ENCODE assay signal across 8 cellular contexts in the genomic region with DNA sequence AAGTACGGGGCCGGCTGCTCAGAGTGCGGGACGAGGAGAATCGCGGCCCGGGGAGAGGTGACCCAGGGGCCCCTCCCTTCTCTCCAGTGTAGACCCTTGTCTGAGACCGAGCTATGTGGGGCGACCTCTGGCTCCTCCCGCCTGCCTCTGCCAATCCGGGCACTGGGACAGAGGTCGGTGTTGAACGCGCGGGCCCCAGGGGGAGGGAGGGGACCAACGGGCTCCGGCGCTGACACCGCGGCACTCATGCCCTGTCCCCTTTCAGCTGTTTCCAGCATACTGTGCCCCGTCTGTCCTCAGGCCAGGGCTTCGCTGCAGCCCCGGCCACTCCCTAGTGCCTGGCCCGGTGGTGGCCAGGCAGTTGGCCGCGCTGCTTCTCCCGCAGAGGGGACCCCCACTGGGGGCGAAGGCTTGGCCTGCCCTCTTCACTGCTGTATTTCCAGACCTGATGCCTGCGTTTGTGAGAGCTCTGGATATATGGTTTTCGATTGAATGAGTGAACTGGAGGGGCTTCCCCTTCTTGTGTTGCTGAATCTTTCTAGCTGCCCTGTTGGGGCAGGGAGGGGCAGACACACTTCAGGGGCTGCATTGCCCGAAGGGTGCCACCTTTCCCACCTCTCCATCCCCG. TPM values are rescaled to one million over a fixed set of nuclear protein-coding genes. Genes with fewer than 3 reads are reported as not detected.
DNase-seq lines count a peak whose midpoint lies in the region; ATAC-seq and TF ChIP-seq lines count a peak whose summit lies in the region.

No MANE protein-coding gene starts in this region.

- H3K4me3 ChIP-seq in ovary (peak overlapping the region; percentile 76), uterus (peak overlapping the region; percentile 65 to 90)

- H3K27me3 ChIP-seq in ovary: no peaks in the 10 kb centered on the region
- no peaks in the 10 kb centered on the region for H3K27me3 ChIP-seq in uterus

- peak overlapping the region; percentile 24 to 27 for H3K27ac ChIP-seq in ovary
- H3K27ac ChIP-seq in uterus: peak overlapping the region; percentile 80 to 82

- TF ChIP-seq CTCF in glutamatergic neuron (IDR thresholded peaks at IDR 0.05; ENCODE audit: partially characterized antibody, unreplicated experiment): no peak
- no peak for TF ChIP-seq CTCF in ovary (IDR thresholded peaks at IDR 0.05)
- TF ChIP-seq CTCF in uterus (IDR thresholded peaks at IDR 0.05): no peak

- peak; percentile 79 for DNase-seq in NCI-H82 (lab: John Stamatoyannopoulos, UW)
- DNase-seq in NCI-H82 treated with DMSO at 0.1 percent for 48 hours (lab: John Stamatoyannopoulos, UW; ENCODE audit: unreplicated experiment): no peak
- DNase-seq in OCI-M1 (lab: John Stamatoyannopoulos, UW): peak; percentile 46
- DNase-seq in activated naive CD4-positive, alpha-beta T cell treated with anti-CD3 and anti-CD28 coated beads for 36 hours: peak; percentile 52
- DNase-seq in glutamatergic neuron: peak; percentile 83
- peak in 2 of 5 donors; percentile 40 to 57 for DNase-seq in ovary
- DNase-seq in uterus: peak; percentile 27 to 34

- CTCF ChIA-PET in activated naive CD4-positive, alpha-beta T cell treated with anti-CD3 and anti-CD28 coated beads for 36 hours (lab: Charles Lee): no interaction called here

- H3K4me1 ChIP-seq in ovary (ENCODE audit: insufficient read depth): peaks cover 10% of the 10 kb centered on the region
- H3K4me1 ChIP-seq in uterus: peaks cover 0 to 7% of the 10 kb centered on the region in 2 donors

- peaks cover 3% of the 10 kb centered on the region for H3K9me3 Mint-ChIP-seq in activated naive CD4-positive, alpha-beta T cell treated with anti-CD3 and anti-CD28 coated beads for 36 hours
- H3K9me3 Mint-ChIP-seq in glutamatergic neuron (ENCODE audit: unreplicated experiment): peaks cover 11% of the 10 kb centered on the region

- H3K9me3 ChIP-seq in ovary (no peaks in the 10 kb centered on the region), uterus (no peaks in the 10 kb centered on the region)

- intact Hi-C loops in activated naive CD4-positive, alpha-beta T cell treated with anti-CD3 and anti-CD28 coated beads for 36 hours (cut with micrococcal nuclease): loop anchor here (2.0 to 10.0 kb wide), 8 partner anchors 311 to 1355 kb away; partner anchors contain the start of genes CCDC93, EPB41L5, RALB and TMEM177
- intact Hi-C loops in ovary (cut with DNase I): loop anchor here in 1 of 4 donors (10.0 kb wide), 1 partner anchor 647 kb away; the partner anchor contains the start of gene EPB41L5
- intact Hi-C loops in uterus (cut with DNase I; ENCODE audit: low total_unique reads): no loop called here

- H3K27ac Mint-ChIP-seq in activated naive CD4-positive, alpha-beta T cell treated with anti-CD3 and anti-CD28 coated beads for 36 hours: peak overlapping the region; percentile 92
- H3K27ac Mint-ChIP-seq in glutamatergic neuron (ENCODE audit: unreplicated experiment): peak overlapping the region; percentile 96

- 8 to 9% (median 8%) methylated on average over 30 to 32 of the region's 32 CpGs for WGBS in ovary, 3 donors

- TF ChIP-seq EP300 in ovary (IDR thresholded peaks at IDR 0.05): no peak

- peak overlapping the region; percentile 99 for H3K4me3 Mint-ChIP-seq in activated naive CD4-positive, alpha-beta T cell treated with anti-CD3 and anti-CD28 coated beads for 36 hours
- H3K4me3 Mint-ChIP-seq in glutamatergic neuron (ENCODE audit: unreplicated experiment): peak overlapping the region; percentile 99

- TF ChIP-seq POLR2A in ovary (IDR thresholded peaks at IDR 0.05) (no peak), uterus (IDR thresholded peaks at IDR 0.05) (no peak)

- peak; percentile 34 for ATAC-seq in HG02943 (IDR thresholded peaks at IDR 0.05; ENCODE audit: low read depth, unreplicated experiment)

- H3K4me1 Mint-ChIP-seq in activated naive CD4-positive, alpha-beta T cell treated with anti-CD3 and anti-CD28 coated beads for 36 hours (ENCODE audit: low read depth): peaks cover 40% of the 10 kb centered on the region
- H3K4me1 Mint-ChIP-seq in glutamatergic neuron (ENCODE audit: low read depth, unreplicated experiment): peaks cover 19% of the 10 kb centered on the region

- peaks cover 36% of the 10 kb centered on the region for H3K36me3 Mint-ChIP-seq in activated naive CD4-positive, alpha-beta T cell treated with anti-CD3 and anti-CD28 coated beads for 36 hours (ENCODE audit: low read depth)
- H3K36me3 Mint-ChIP-seq in glutamatergic neuron (ENCODE audit: unreplicated experiment): peaks cover 8% of the 10 kb centered on the region

- H3K36me3 ChIP-seq in ovary (no peaks in the 10 kb centered on the region), uterus (no peaks in the 10 kb centered on the region)

- H3K27me3 Mint-ChIP-seq in activated naive CD4-positive, alpha-beta T cell treated with anti-CD3 and anti-CD28 coated beads for 36 hours (ENCODE audit: low read depth): no peaks in the 10 kb centered on the region
- peaks cover 2% of the 10 kb centered on the region for H3K27me3 Mint-ChIP-seq in glutamatergic neuron (ENCODE audit: unreplicated experiment)

RNA-seq across cellular contexts. Expression of gene DBI, which starts 0.8 kb away (rescaled TPM):
- total RNA-seq in activated naive CD4-positive, alpha-beta T cell treated with anti-CD3 and anti-CD28 coated beads for 36 hours: 100 to 1,000 TPM; 133 to 134 TPM
- total RNA-seq in glutamatergic neuron (ENCODE audit: unreplicated experiment) (134 TPM), ovary (10 to 100 TPM; 35.5 to 90.2 (median 49.7) TPM), uterus (10 to 100 TPM in 3 of 4 donors, 1 to 10 TPM in 1; 2.6 to 46.8 (median 33.7) TPM)
- 100 to 1,000 TPM; 111 to 243 TPM for polyA plus RNA-seq in ovary

RNA-seq across cellular contexts. Expression of gene C2orf76, which starts 1.0 kb away (rescaled TPM):
- total RNA-seq in activated naive CD4-positive, alpha-beta T cell treated with anti-CD3 and anti-CD28 coated beads for 36 hours: 10 to 100 TPM in 1 of 2 experiments, 1 to 10 TPM in 1; 9.5 to 11.1 TPM
- total RNA-seq in glutamatergic neuron (ENCODE audit: unreplicated experiment) (10.4 TPM), ovary (10 to 100 TPM; 12.0 to 16.7 (median 13.2) TPM), uterus (10 to 100 TPM; 13.5 to 63.0 (median 21.5) TPM)
- polyA plus RNA-seq in ovary: 10 to 100 TPM; 18.9 to 24.1 TPM
